ENCODE assay signal across 8 cellular contexts in genomic region chr7:87220734-87221215, GRCh38. TPM values are rescaled to one million over a fixed set of nuclear protein-coding genes. Genes with fewer than 3 reads are reported as not detected.
DNase-seq lines count a peak whose midpoint lies in the region; ATAC-seq, FAIRE-seq and TF ChIP-seq lines count a peak whose summit lies in the region.

No MANE protein-coding gene starts in this region.

- no peak for TF ChIP-seq RAD21 in HepG2 (CRISPR knock-in tag; IDR thresholded peaks at IDR 0.05)

- 1% methylated on average over 12 of the region's 17 CpGs for WGBS in HepG2 (ENCODE audit: low lambda C conversion rate)

- peaks cover 41% of the 10 kb centered on the region for H3K4me1 ChIP-seq in HepG2 (ENCODE audit: insufficient read depth, low read length)
- H3K4me1 ChIP-seq in thoracic aorta (ENCODE audit: control insufficient read depth in 1 of 2, low read depth in 2 of 2) = peaks cover 14 to 24% of the 10 kb centered on the region in 2 donors

- no peaks in the 10 kb centered on the region for H3K9me3 ChIP-seq in CD4-positive, alpha-beta T cell (ENCODE audit: control insufficient read depth, low read length)
- H3K9me3 ChIP-seq in HepG2 (ENCODE audit: low read length) (no peaks in the 10 kb centered on the region), thoracic aorta (no peaks in the 10 kb centered on the region)

- H3K4me1 Mint-ChIP-seq in CD4-positive, alpha-beta T cell (ENCODE audit: low read depth) = peaks cover 39% of the 10 kb centered on the region

- CTCF ChIA-PET in CD4-positive, alpha-beta T cell (lab: Charles Lee) = interaction anchor here (1.3 to 2.9 kb wide), 7 partner anchors 9 to 161 kb away, joined by 3 to 12 read pairs (median 10); partner anchors contain the start of genes DMTF1 and ELAPOR2
- CTCF ChIA-PET in HepG2 (lab: Yijun Ruan, JAX; ENCODE audit: low intra/inter-chr PET ratio, low total read pairs) = no interaction called here

- ATAC-seq in CD4-positive, alpha-beta T cell (ENCODE audit: poor library complexity) = no peak
- ATAC-seq in HepG2 (peak; percentile 5; the same call in 2 of the 3 replicates), thoracic aorta (ENCODE audit: insufficient number of reproducible peaks, low FRiP score, low read depth) (no peak)

- no peaks in the 10 kb centered on the region for H3K27me3 ChIP-seq in CD4-positive, alpha-beta T cell (ENCODE audit: control insufficient read depth, insufficient read depth, low read length)
- H3K27me3 ChIP-seq in HepG2 (ENCODE audit: control insufficient read depth in 1 of 2, insufficient read depth in 2 of 2, low read length in 2 of 2) = peaks cover 0 to 11% of the 10 kb centered on the region in 2 experiments; a peak in 2 of 5 replicates
- no peaks in the 10 kb centered on the region for H3K27me3 ChIP-seq in thoracic aorta (replicated peaks; ENCODE audit: insufficient read depth)

- in situ Hi-C loops in astrocyte of the cerebellum (cut with HindIII; ENCODE audit: low sequenced_read_pairs) (no loop called here), HepG2 (cut with HindIII; ENCODE audit: extremely low pct_ligation_motif_present, low pct_unique_long_range_greater_than_20kb) (no loop called here), GM13976 (cut with MboI; ENCODE audit: low sequenced_read_pairs, unreplicated experiment) (no loop called here)

- H3K4me3 ChIP-seq in astrocyte of the cerebellum (ENCODE audit: low read depth, low read length) (peak overlapping the region; percentile 92), HepG2 (replicated peaks in 1 of 3; ENCODE audit: insufficient read depth in 1 of 3, low read depth in 2 of 3, low read length in 3 of 3) (peak overlapping the region; percentile 82 to 95 (median 89)), thoracic aorta (peak overlapping the region; percentile 93)

- peaks cover 5% of the 10 kb centered on the region for H3K79me2 ChIP-seq in HepG2 (ENCODE audit: insufficient read depth, low read length)

- H3K4me2 ChIP-seq in HepG2 (ENCODE audit: low read depth, low read length) = peak overlapping the region; percentile 90

- intact Hi-C loops in CD4-positive, alpha-beta T cell (cut with DNase I, micrococcal nuclease) = loop anchor here in 1 of 2 experiments (5.0 kb wide), 1 partner anchor 163 kb away; the partner anchor contains the start of gene ELAPOR2
- intact Hi-C loops in HepG2 (cut with micrococcal nuclease; ENCODE audit: unreplicated experiment) = loop anchor here (1.0 to 5.0 kb wide), 2 partner anchors 67 to 373 kb away; no protein-coding TSS in a partner anchor

- no peak for TF ChIP-seq POLR2A in HepG2 (IDR thresholded peaks at IDR 0.05; ENCODE audit: insufficient read depth in 1 of 2, low read depth in 2 of 2, low read length in 2 of 2)

- no peaks in the 10 kb centered on the region; the same call in 1 of the 2 replicates for H4K20me1 ChIP-seq in HepG2 (ENCODE audit: insufficient read depth, low read length)

- no peaks in the 10 kb centered on the region for H3K9me3 Mint-ChIP-seq in CD4-positive, alpha-beta T cell

- peak overlapping the region; percentile 70 for H2AFZ ChIP-seq in HepG2 (ENCODE audit: low read length)

- no peak for TF ChIP-seq EP300 in HepG2 (IDR thresholded peaks at IDR 0.05; ENCODE audit: low read depth in 2 of 2, low read length in 2 of 2)
- no peak for TF ChIP-seq EP300 in HepG2 (CRISPR knock-in tag; IDR thresholded peaks at IDR 0.05; ENCODE audit: borderline replicate concordance)

- no peak for TF ChIP-seq CTCF in CD4-positive, alpha-beta T cell (IDR thresholded peaks at IDR 0.05)
- TF ChIP-seq CTCF in astrocyte of the cerebellum (IDR thresholded peaks at IDR 0.05; ENCODE audit: low read depth, low read length, missing control alignments) = no peak
- TF ChIP-seq CTCF in HepG2 (CRISPR knock-in tag; IDR thresholded peaks at IDR 0.05) = no peak
- TF ChIP-seq CTCF in thoracic aorta (IDR thresholded peaks at IDR 0.05) = no peak
- TF ChIP-seq CTCF in GM13976 (IDR thresholded peaks at IDR 0.05; ENCODE audit: borderline replicate concordance, control extremely low read depth, extremely low read depth, insufficient read depth, missing control alignments) = no peak

- H3K27ac Mint-ChIP-seq in CD4-positive, alpha-beta T cell = peak overlapping the region; percentile 92

- no peaks in the 10 kb centered on the region for H3K27me3 Mint-ChIP-seq in CD4-positive, alpha-beta T cell

- BruUV-seq in HepG2 (replicated peaks; lab: Mats Ljungman, UMichigan) = no TSS peak

- POLR2A ChIA-PET in CD4-positive, alpha-beta T cell (lab: Charles Lee) = interaction anchor here (0.7 to 13.2 kb wide), 17 partner anchors 9 to 408 kb away, joined by 3 to 357 read pairs (median 17); partner anchors contain the start of genes CROT, DMTF1, ELAPOR2 and RUNDC3B
- POLR2A ChIA-PET in HepG2 (lab: Yijun Ruan, JAX) = interaction anchor here (0.7 to 1.9 kb wide), 6 partner anchors 19 to 182 kb away, joined by 3 to 7 read pairs (median 5); partner anchors contain the start of gene DMTF1

- H3K36me3 Mint-ChIP-seq in CD4-positive, alpha-beta T cell (ENCODE audit: low read depth) = peaks cover 36% of the 10 kb centered on the region

- no peak for DNase-seq in CD4-positive, alpha-beta T cell
- DNase-seq in HuH-7 (ENCODE audit: low spot score) = peak; percentile 25
- DNase-seq in astrocyte of the cerebellum (ENCODE audit: low read depth) = no peak
- DNase-seq in HepG2 (ENCODE audit: low spot score) = no peak
- no peak for DNase-seq in thoracic aorta (ENCODE audit: low spot score)
- DNase-seq in GOT3 (lab: John Stamatoyannopoulos, UW) = no peak
- DNase-seq in NCI-H2171 (lab: John Stamatoyannopoulos, UW) = no peak
- DNase-seq in GM13976 (ENCODE audit: low spot score) = no peak

- H3K27ac ChIP-seq in CD4-positive, alpha-beta T cell (ENCODE audit: low read depth, low read length) = no peak overlapping the region
- H3K27ac ChIP-seq in HepG2 (ENCODE audit: extremely low read length, insufficient read depth, low read length) (no peak overlapping the region), thoracic aorta (no peak overlapping the region)

- H3K36me3 ChIP-seq in HepG2 (replicated peaks in 1 of 2; ENCODE audit: control insufficient read depth in 1 of 2, insufficient read depth in 2 of 2, low read length in 2 of 2) (no peaks in the 10 kb centered on the region), thoracic aorta (no peaks in the 10 kb centered on the region)

- FAIRE-seq in HepG2 (lab: Jason Lieb, UNC) = no peak

- H3K4me3 Mint-ChIP-seq in CD4-positive, alpha-beta T cell = peak overlapping the region; percentile 100

- no peak overlapping the region for H3K9ac ChIP-seq in HepG2 (ENCODE audit: insufficient read depth, low read depth, low read length)

TF ChIP-seq in HepG2, 621 proteins besides CTCF, POLR2A, EP300 and RAD21 (continues in another document):
- no peak for TF ChIP-seq TSC22D2 (CRISPR knock-in tag; IDR thresholded peaks at IDR 0.05; ENCODE audit: borderline replicate concordance)

RNA-seq across cellular contexts. Expression of gene TMEM243, which starts 1.2 kb away (rescaled TPM):
- total RNA-seq in CD4-positive, alpha-beta T cell = 100 to 1,000 TPM; 158 to 161 TPM
- 25.1 and 31.2 TPM in 2 replicates for total RNA-seq in HepG2 (2016; rRNA removed; fragmentation: Illumina TruSeq; extraction: Trizol)
- 27.6 and 31.4 TPM in 2 replicates for total RNA-seq in HepG2 (2016; cell fraction: cytosol; rRNA removed; fragmentation: Illumina TruSeq; extraction: Trizol; ENCODE audit: low read depth)
- 23.7 and 29.6 TPM in 2 replicates for total RNA-seq in HepG2 (2016; cell fraction: insoluble cytoplasmic fraction; rRNA removed; fragmentation: Illumina TruSeq; extraction: Trizol)
- total RNA-seq in HepG2 (2016; cell fraction: membrane; rRNA removed; fragmentation: Illumina TruSeq; extraction: Trizol) = 48.4 and 50.6 TPM in 2 replicates
- 34.7 and 36.7 TPM in 2 replicates for total RNA-seq in HepG2 (2016; cell fraction: nucleus; rRNA removed; fragmentation: Illumina TruSeq; extraction: Trizol)
- polyA plus RNA-seq in HepG2 (2011; rRNA removed) = 16.8 and 25.1 TPM in 2 replicates
- polyA plus RNA-seq in HepG2 (2011; cell fraction: cytosol; rRNA removed) = 13.5 and 14.8 TPM in 2 replicates
- 18.5 and 23.0 TPM in 2 replicates for polyA plus RNA-seq in HepG2 (2011; cell fraction: nucleus; rRNA removed)
- polyA plus RNA-seq in HepG2 (2012) = 16.1 and 18.1 TPM in 2 replicates
- 30.0 and 41.0 TPM in 2 replicates for polyA plus RNA-seq in HepG2 (2016; cell fraction: cytosol; fragmentation: Illumina TruSeq; extraction: Trizol; ENCODE audit: low read depth)
- 29.9 and 30.3 TPM in 2 replicates for polyA plus RNA-seq in HepG2 (2016; cell fraction: insoluble cytoplasmic fraction; fragmentation: Illumina TruSeq; extraction: Trizol; ENCODE audit: low read depth)
- polyA plus RNA-seq in HepG2 (2016; cell fraction: membrane; fragmentation: Illumina TruSeq; extraction: Trizol; ENCODE audit: low read depth) = 49.3 and 51.1 TPM in 2 replicates
- polyA plus RNA-seq in HepG2 (2016; cell fraction: nucleus; fragmentation: Illumina TruSeq; extraction: Trizol; ENCODE audit: insufficient read depth, low read depth) = 42.4 and 44.5 TPM in 2 replicates
- polyA minus RNA-seq in HepG2 (2011; rRNA and poly(A)+ RNA removed; ENCODE audit: low replicate concordance) = 12.0 and 41.0 TPM in 2 replicates
- polyA minus RNA-seq in HepG2 (2011; cell fraction: cytosol; rRNA and poly(A)+ RNA removed) = 3.5 and 7.8 TPM in 2 replicates
- 28.8 and 38.5 TPM in 2 replicates for polyA minus RNA-seq in HepG2 (2011; cell fraction: nucleus; rRNA and poly(A)+ RNA removed)
- 10 to 100 TPM; 30.6 to 31.3 TPM for total RNA-seq in thoracic aorta
